ENCODE assay signal across 11 cellular contexts in the genomic region with DNA sequence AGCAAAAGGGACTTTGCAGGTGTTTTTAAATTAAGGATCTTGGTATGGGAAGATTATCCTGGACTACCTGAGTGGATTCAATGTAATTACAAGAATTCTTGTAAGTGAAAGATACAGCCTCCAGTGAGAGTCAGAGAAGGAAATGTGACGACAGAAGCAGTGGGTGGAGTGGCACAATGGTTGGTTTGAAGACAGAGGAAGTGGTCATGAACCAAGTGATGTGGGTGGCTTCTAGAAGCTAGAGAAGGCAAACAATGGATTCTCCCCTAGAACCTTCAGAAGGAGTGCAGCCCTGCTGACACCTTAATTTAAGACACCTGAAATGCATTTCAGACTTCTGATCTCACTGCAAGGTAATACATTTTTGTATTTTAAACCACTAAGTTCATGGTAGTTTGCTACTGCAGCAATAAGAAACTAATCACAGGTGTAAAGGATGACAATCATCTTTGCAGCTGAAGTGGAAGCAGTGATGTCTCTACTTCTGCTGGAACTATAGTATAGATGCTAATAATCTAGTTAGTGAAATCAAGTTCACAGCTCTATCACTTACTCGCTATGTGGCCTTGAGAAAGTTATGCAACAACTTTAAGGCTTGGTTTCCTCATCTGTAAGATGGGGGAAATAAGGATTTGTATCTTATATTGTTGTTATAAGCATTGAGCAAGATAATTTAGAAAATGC.
DNase-seq lines count a peak whose midpoint lies in the region; ATAC-seq and TF ChIP-seq lines count a peak whose summit lies in the region.
"Had no signal": no experiment of that assay in that cellular context is flagged by ENCODE, and none has a peak within 500 bp of the region (broad histone marks: within the 10 kb centered on the region; RNA-seq: fewer than 3 reads in every experiment).

No MANE protein-coding gene starts in this region.

- intact Hi-C loops in cardiac septum (cut with DNase I) (no loop called here), mammary epithelial cell (cut with micrococcal nuclease) (no loop called here)

- 21% methylated on average over 2 of the region's 2 CpGs for WGBS in mammary epithelial cell (ENCODE audit: low coverage, missing lambda C conversion rate)

- in situ Hi-C loops in mammary epithelial cell (cut with MboI; ENCODE audit: low sequenced_read_pairs in 2 of 2): no loop called here

- no peak overlapping the region for H3K9ac ChIP-seq in mammary epithelial cell (ENCODE audit: insufficient read depth, low read length)

- no peaks in the 10 kb centered on the region for H3K4me1 ChIP-seq in mammary epithelial cell (ENCODE audit: insufficient read depth, low read length)

- H3K27ac ChIP-seq in mammary epithelial cell (ENCODE audit: insufficient read depth, low read depth, low read length): no peak overlapping the region

- TF ChIP-seq CTCF in mammary epithelial cell (conservative IDR thresholded peaks at IDR 0.05 in 1 of 2, IDR thresholded peaks at IDR 0.05 in 1 of 2; ENCODE audit: extremely low read depth in 1 of 2, insufficient read depth in 1 of 2, low read depth in 1 of 2, low read length in 2 of 2): no peak

- ATAC-seq in HG02610 (IDR thresholded peaks at IDR 0.05; ENCODE audit: unreplicated experiment): no peak
- ATAC-seq in HG02870 (IDR thresholded peaks at IDR 0.05; ENCODE audit: unreplicated experiment): no peak
- ATAC-seq: SK-N-SH treated with all-trans-retinoic acid at 6 μM for 48 hours had no signal

- dilution Hi-C loops in mammary epithelial cell (cut with HindIII; ENCODE audit: low sequenced_read_pairs): no loop called here

- no peak overlapping the region for H2AFZ ChIP-seq in mammary epithelial cell (ENCODE audit: low read depth, low read length)

- H3K9me3 ChIP-seq in mammary epithelial cell (replicated peaks; ENCODE audit: insufficient read depth, low read length): no peaks in the 10 kb centered on the region
- H3K9me3 ChIP-seq: thoracic aorta had no signal

- H4K20me1 ChIP-seq in mammary epithelial cell (ENCODE audit: insufficient read depth, low read length): no peaks in the 10 kb centered on the region

- DNase-seq in SKM-1 treated with dmso at 0.1 percent for 144 hours (lab: John Stamatoyannopoulos, UW; ENCODE audit: unreplicated experiment) (peak; percentile 22), SKM-1 (lab: John Stamatoyannopoulos, UW; ENCODE audit: unreplicated experiment) (no peak), cardiac septum (ENCODE audit: low spot score) (no peak), mammary epithelial cell (no peak)
- peak; percentile 78 for DNase-seq in activated effector memory CD4-positive, alpha-beta T cell treated with anti-CD3 and anti-CD28 coated beads, Interleukin-2, amount 50 U/mL, for 16 hours
- DNase-seq in stimulated activated CD4-positive, alpha-beta T cell treated with anti-CD3 and anti-CD28 coated beads, Interleukin-1b, Interleukin-23, amount 100 ng/mL, for 4 hours (ENCODE audit: low read depth in 2 of 2): peak; percentile 8 to 66
- DNase-seq: NCI-H526 treated with DMSO at 0.1 percent for 48 hours had no signal

- no peaks in the 10 kb centered on the region for H3K36me3 ChIP-seq in mammary epithelial cell (ENCODE audit: insufficient read depth, low read length)
- H3K36me3 ChIP-seq: thoracic aorta had no signal

- no peaks in the 10 kb centered on the region for H3K79me2 ChIP-seq in mammary epithelial cell (ENCODE audit: insufficient read depth, low read length)

- no peak overlapping the region for H3K4me3 ChIP-seq in mammary epithelial cell (replicated peaks in 1 of 3; ENCODE audit: insufficient read depth in 1 of 3, low read depth in 2 of 3, low read length in 3 of 3)
- H3K4me3 ChIP-seq: thoracic aorta had no signal

- BruUV-seq in mammary epithelial cell (replicated peaks; lab: Mats Ljungman, UMichigan): no TSS peak

- H3K4me2 ChIP-seq in mammary epithelial cell (ENCODE audit: insufficient read depth, low read depth, low read length): no peak overlapping the region

- CTCF ChIA-PET in mammary epithelial cell (lab: Charles Lee; ENCODE audit: low non-redundant PET): no interaction called here

- H3K27me3 ChIP-seq in mammary epithelial cell (ENCODE audit: insufficient read depth, low read length): no peaks in the 10 kb centered on the region

Comparison
In these comparisons a context has a peak if more than half of its experiments do, and no peak if none do; other contexts are left out.
1. DNase-seq: peak in SKM-1 treated with dmso at 0.1 percent for 144 hours (single experiment), activated effector memory CD4-positive, alpha-beta T cell treated with anti-CD3 and anti-CD28 coated beads, Interleukin-2, amount 50 U/mL, for 16 hours (single experiment) and stimulated activated CD4-positive, alpha-beta T cell treated with anti-CD3 and anti-CD28 coated beads, Interleukin-1b, Interleukin-23, amount 100 ng/mL, for 4 hours (2 of 2); none in SKM-1 (single experiment), cardiac septum (single experiment) and mammary epithelial cell (single experiment).